Comparison of ENCODE assay signal across 1 cellular context in the genomic region with DNA sequence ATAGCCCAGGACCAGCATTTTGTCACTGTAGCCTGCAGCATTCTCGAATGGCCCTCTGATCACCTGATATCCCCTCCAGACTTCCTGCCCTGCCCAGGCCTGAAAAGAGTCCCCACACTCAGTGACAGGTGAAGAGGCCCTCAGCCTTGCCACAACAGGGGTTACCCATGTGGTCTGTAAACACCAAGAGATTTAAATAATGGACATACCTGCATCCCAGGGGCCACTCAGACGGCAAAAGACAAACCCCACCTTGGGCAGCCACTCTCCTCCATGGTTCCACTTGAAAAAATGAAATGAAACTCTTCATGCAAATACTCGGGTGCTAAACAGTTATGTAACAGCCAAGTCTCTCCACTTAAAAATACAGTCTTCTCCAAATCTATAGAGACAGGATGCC.
TF ChIP-seq lines count a peak whose summit lies in the region.

No MANE protein-coding gene starts in this region.

TF ChIP-seq in SK-N-SH, 30 proteins besides CTCF, POLR2A, EP300 and RAD21 (continued from another document):
- no peak for TF ChIP-seq ZBTB33 (IDR thresholded peaks at IDR 0.05; ENCODE audit: borderline replicate concordance, low read depth)
